In genomic region chr19:6501740-6502648, GRCh38 we compare ENCODE assay signal across 8 cellular contexts. TPM values are rescaled to one million over a fixed set of nuclear protein-coding genes. Genes with fewer than 3 reads are reported as not detected.
A peak's percentile ranks its signal among the peaks of the same experiment; 100 is the strongest.
DNase-seq lines count a peak whose midpoint lies in the region; ATAC-seq and TF ChIP-seq lines count a peak whose summit lies in the region.

Gene TUBB4A, minus strand, starts transcription at chr19:6502309. Its CDS starts 97 bp downstream, at chr19:6502212.

- no peaks in the 10 kb centered on the region for H3F3A ChIP-seq in DOHH2 (ENCODE audit: control insufficient read depth, insufficient read depth)

- H3K27ac Mint-ChIP-seq in stimulated activated effector memory CD8-positive, alpha-beta T cell treated with anti-CD3 and anti-CD28 coated beads, Interleukin-12 subunit alpha, Interleukin-12 subunit beta, amount 100 ng/mL, for 72 hours, result peak within 1 kb of the TSS; percentile 75

- no peaks in the 10 kb centered on the region for H3K36me3 ChIP-seq in DOHH2 (ENCODE audit: control insufficient read depth, low read length)
- H3K36me3 ChIP-seq in MG63, result no peaks in the 10 kb centered on the region
- no peaks in the 10 kb centered on the region for H3K36me3 ChIP-seq in kidney epithelial cell (ENCODE audit: control insufficient read depth, insufficient read depth, low read length)

- H3K27ac ChIP-seq in DOHH2 (ENCODE audit: low read depth, low read length) (no peak within 1 kb of the TSS), angular gyrus (ENCODE audit: low read depth, low read length) (peak within 1 kb of the TSS; percentile 98)

- H3K79me2 ChIP-seq in DOHH2 (ENCODE audit: control insufficient read depth, low read length), result no peaks in the 10 kb centered on the region

- H3K27me3 ChIP-seq in DOHH2 (ENCODE audit: control insufficient read depth, low read length) (peaks cover 34% of the 10 kb centered on the region), MG63 (no peaks in the 10 kb centered on the region), kidney epithelial cell (ENCODE audit: control insufficient read depth, insufficient read depth, low read length) (peaks cover 15% of the 10 kb centered on the region)

- peaks cover 7% of the 10 kb centered on the region for H3K4me1 Mint-ChIP-seq in stimulated activated effector memory CD8-positive, alpha-beta T cell treated with anti-CD3 and anti-CD28 coated beads, Interleukin-12 subunit alpha, Interleukin-12 subunit beta, amount 100 ng/mL, for 72 hours

- ATAC-seq in stimulated activated effector memory CD8-positive, alpha-beta T cell treated with anti-CD3 and anti-CD28 coated beads, Interleukin-12 subunit alpha, Interleukin-12 subunit beta, amount 100 ng/mL, for 72 hours, result peak; percentile 77

- H3K4me3 ChIP-seq in DOHH2 (ENCODE audit: low read length), result peak within 1 kb of the TSS; percentile 72
- peak within 1 kb of the TSS; percentile 32; the same call in 1 of the 2 replicates for H3K4me3 ChIP-seq in MG63
- peak within 1 kb of the TSS; percentile 57 for H3K4me3 ChIP-seq in kidney epithelial cell (ENCODE audit: low read depth, low read length)

- TF ChIP-seq CTCF in DOHH2 (IDR thresholded peaks at IDR 0.05; ENCODE audit: low read depth, low read length, poor library complexity, severe bottlenecking) (no peak), kidney epithelial cell (IDR thresholded peaks at IDR 0.05; ENCODE audit: insufficient read depth, low read length, poor library complexity, severe bottlenecking) (no peak)

- H3K36me3 Mint-ChIP-seq in stimulated activated effector memory CD8-positive, alpha-beta T cell treated with anti-CD3 and anti-CD28 coated beads, Interleukin-12 subunit alpha, Interleukin-12 subunit beta, amount 100 ng/mL, for 72 hours, result peaks cover 7% of the 10 kb centered on the region

- H3K9me3 ChIP-seq in DOHH2 (ENCODE audit: control insufficient read depth, insufficient read depth, low read length) (no peaks in the 10 kb centered on the region), MG63 (no peaks in the 10 kb centered on the region)

- DNase-seq in MG63 (peak; percentile 5), kidney epithelial cell (ENCODE audit: low read depth) (no peak), ureter (ENCODE audit: low spot score) (no peak), NCI-H1930 (lab: John Stamatoyannopoulos, UW) (no peak), NCI-H146 treated with DMSO at 0.1 percent for 48 hours (lab: John Stamatoyannopoulos, UW; ENCODE audit: unreplicated experiment) (no peak)
- peak; percentile 48 to 78 for DNase-seq in stimulated activated effector memory CD8-positive, alpha-beta T cell treated with anti-CD3 and anti-CD28 coated beads, Interleukin-12 subunit alpha, Interleukin-12 subunit beta, amount 100 ng/mL, for 72 hours (ENCODE audit: low spot score in 2 of 2)

- peak within 1 kb of the TSS; percentile 65 for H3K4me2 ChIP-seq in DOHH2 (ENCODE audit: low read length)

- H3K9me3 Mint-ChIP-seq in stimulated activated effector memory CD8-positive, alpha-beta T cell treated with anti-CD3 and anti-CD28 coated beads, Interleukin-12 subunit alpha, Interleukin-12 subunit beta, amount 100 ng/mL, for 72 hours, result no peaks in the 10 kb centered on the region

- peaks cover 18% of the 10 kb centered on the region for H3K4me1 ChIP-seq in DOHH2 (ENCODE audit: control insufficient read depth, low read length)

- H3K4me3 Mint-ChIP-seq in stimulated activated effector memory CD8-positive, alpha-beta T cell treated with anti-CD3 and anti-CD28 coated beads, Interleukin-12 subunit alpha, Interleukin-12 subunit beta, amount 100 ng/mL, for 72 hours, result peak within 1 kb of the TSS; percentile 85

- H4K20me1 ChIP-seq in DOHH2 (ENCODE audit: control insufficient read depth, insufficient read depth, low read depth, low read length), result no peaks in the 10 kb centered on the region

- H3K9me2 ChIP-seq in DOHH2 (replicated peaks; ENCODE audit: control insufficient read depth, low read length), result no peaks in the 10 kb centered on the region

RNA-seq across cellular contexts. Expression of gene TUBB4A, which starts in this region (rescaled TPM):
- 0.03 TPM in 1 of 2 replicates, not detected in the other for total RNA-seq in MG63 (2014; rRNA removed; shearing (Covaris generic); ENCODE audit: low replicate concordance)
- total RNA-seq in kidney epithelial cell (1.3 and 4.0 TPM in 2 replicates), ureter (1.2 TPM)

Comparison
In these comparisons a context has a peak if more than half of its experiments do, and no peak if none do; other contexts are left out.
1. Peak in DNase-seq and H3K4me3 ChIP-seq in MG63; RNA of the gene not detected or under 1 TPM.
2. DNase-seq: peak in stimulated activated effector memory CD8-positive, alpha-beta T cell treated with anti-CD3 and anti-CD28 coated beads, Interleukin-12 subunit alpha, Interleukin-12 subunit beta, amount 100 ng/mL, for 72 hours (2 of 2); none in kidney epithelial cell (single experiment), ureter (single experiment), NCI-H1930 (0 of 2) and NCI-H146 treated with DMSO at 0.1 percent for 48 hours (single experiment).
3. Peak in every context shown above with its lines, with median percentiles within 50 percentile points of each other: H3K4me3 ChIP-seq.